Comparison of ENCODE assay signal across 13 cellular contexts in the genomic region with DNA sequence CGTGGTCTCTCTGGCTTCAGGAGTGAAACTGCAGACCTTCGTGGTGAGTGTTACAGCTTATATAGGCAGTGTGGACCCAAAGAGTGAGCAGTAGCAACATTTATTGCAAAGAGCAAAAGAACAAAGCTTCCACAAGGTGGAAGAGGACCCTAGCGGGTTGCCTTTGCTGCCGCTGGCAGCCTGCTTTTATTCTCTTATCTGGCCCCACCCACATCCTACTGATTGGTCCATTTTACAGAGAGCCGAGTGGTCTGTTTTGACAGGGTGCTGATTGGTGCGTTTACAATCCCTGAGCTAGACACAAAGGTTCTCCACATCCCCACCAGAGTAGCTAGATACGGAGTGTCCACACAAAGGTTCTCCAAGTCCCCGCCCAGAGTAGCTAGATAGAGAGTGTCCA. TPM values are rescaled to one million over a fixed set of nuclear protein-coding genes. Genes with fewer than 3 reads are reported as not detected.
"Had no signal": no experiment of that assay in that cellular context is flagged by ENCODE, and none has a peak within 500 bp of the region (broad histone marks: within the 10 kb centered on the region; RNA-seq: fewer than 3 reads in every experiment).

No MANE protein-coding gene starts in this region.

RNA-seq across cellular contexts. Expression of a gene that starts 27.1 kb away (rescaled TPM):
- total RNA-seq: activated B cell treated with CpG ODN at 0.5 μM for 24 hours; activated CD4-positive, alpha-beta memory T cell treated with anti-CD3 and anti-CD28 coated beads for 36 hours; activated CD4-positive, alpha-beta memory T cell treated with anti-CD3 and anti-CD28 coated beads, Interleukin-2, amount 10 ng/mL, durations not matched to agents 7 days and 5 days; activated CD4-positive, alpha-beta T cell treated with anti-CD3 and anti-CD28 coated beads for 36 hours; activated CD4-positive, alpha-beta T cell treated with anti-CD3 and anti-CD28 coated beads, Interleukin-2, amount 10 ng/mL, durations not matched to agents 7 days and 5 days; activated CD8-positive, alpha-beta memory T cell treated with anti-CD3 and anti-CD28 coated beads for 36 hours; activated CD8-positive, alpha-beta memory T cell treated with anti-CD3 and anti-CD28 coated beads, Interleukin-2, amount 10 ng/mL, durations not matched to agents 7 days and 5 days; activated CD8-positive, alpha-beta T cell treated with anti-CD3 and anti-CD28 coated beads for 36 hours; activated CD8-positive, alpha-beta T cell treated with anti-CD3 and anti-CD28 coated beads, Interleukin-2, amount 10 ng/mL, durations not matched to agents 7 days and 5 days; T-helper 2 cell treated with Interferon-gamma antibody and Interleukin-4, amounts not matched to agents 100 ng/mL and 5 ng/mL, for 36 hours; WTC11 had no signal

RNA-seq across cellular contexts. Expression of a gene that starts 40.6 kb away (rescaled TPM):
- total RNA-seq: activated B cell treated with CpG ODN at 0.5 μM for 24 hours; activated CD4-positive, alpha-beta memory T cell treated with anti-CD3 and anti-CD28 coated beads, Interleukin-2, amount 10 ng/mL, durations not matched to agents 7 days and 5 days; activated CD4-positive, alpha-beta T cell treated with anti-CD3 and anti-CD28 coated beads, Interleukin-2, amount 10 ng/mL, durations not matched to agents 7 days and 5 days; activated CD8-positive, alpha-beta memory T cell treated with anti-CD3 and anti-CD28 coated beads for 36 hours; activated CD8-positive, alpha-beta T cell treated with anti-CD3 and anti-CD28 coated beads for 36 hours; activated CD8-positive, alpha-beta T cell treated with anti-CD3 and anti-CD28 coated beads, Interleukin-2, amount 10 ng/mL, durations not matched to agents 7 days and 5 days; T-cell; WTC11 had no signal

RNA-seq across cellular contexts. Expression of a gene that starts 54.6 kb away (rescaled TPM):
- total RNA-seq: activated B cell treated with CpG ODN at 0.5 μM for 24 hours, T-helper 17 cell had no signal
